ENCODE assay signal across 16 cellular contexts in genomic region chr14:50344831-50345563, GRCh38. TPM values are rescaled to one million over a fixed set of nuclear protein-coding genes. Genes with fewer than 3 reads are reported as not detected.
A peak's percentile ranks its signal among the peaks of the same experiment; 100 is the strongest.
DNase-seq lines count a peak whose midpoint lies in the region; FAIRE-seq and TF ChIP-seq lines count a peak whose summit lies in the region.
"Had no signal": no experiment of that assay in that cellular context is flagged by ENCODE, and none has a peak within 500 bp of the region (broad histone marks: within the 10 kb centered on the region; RNA-seq: fewer than 3 reads in every experiment).

No MANE protein-coding gene starts in this region.

- H3K79me2 ChIP-seq in fibroblast of lung (ENCODE audit: control insufficient read depth, insufficient read depth, low read length), result no peaks in the 10 kb centered on the region

- H3K9me3 ChIP-seq in fibroblast of lung (ENCODE audit: control insufficient read depth, insufficient read depth, low read depth, low read length) (no peaks in the 10 kb centered on the region), BE2C (no peaks in the 10 kb centered on the region)
- H3K9me3 ChIP-seq: heart right ventricle, stomach had no signal

- no peak overlapping the region for H3K9ac ChIP-seq in fibroblast of lung (ENCODE audit: insufficient read depth, low read length)
- H3K9ac ChIP-seq in rectal smooth muscle tissue (ENCODE audit: low read length), result no peak overlapping the region

- TF ChIP-seq CTCF in AG10803 (conservative IDR thresholded peaks at IDR 0.05; ENCODE audit: low read length) (no peak), fibroblast of lung (conservative IDR thresholded peaks at IDR 0.05 in 1 of 2, IDR thresholded peaks at IDR 0.05 in 1 of 2; ENCODE audit: low read depth in 1 of 2, low read length in 2 of 2) (no peak), BE2C (IDR thresholded peaks at IDR 0.05; ENCODE audit: low read depth, low read length) (no peak)

- peak; percentile 73 for DNase-seq in AG10803 (ENCODE audit: low read depth)
- DNase-seq in M059J (ENCODE audit: low read depth), result peak; percentile 63
- DNase-seq in fibroblast of lung (ENCODE audit: low read depth in 2 of 2), result peak in 1 of 2 donors; percentile 42
- no peak for DNase-seq in BE2C
- DNase-seq in H7, result no peak
- DNase-seq in HTR-8/SVneo (ENCODE audit: insufficient read length, low spot score), result no peak
- DNase-seq in cerebellar cortex (ENCODE audit: low spot score), result no peak
- DNase-seq: amygdala, heart right ventricle, Karpas-422, left cardiac atrium, NCI-H510A treated with DMSO at 0.1 percent for 48 hours, stomach had no signal

- no peak overlapping the region for H2AFZ ChIP-seq in fibroblast of lung (ENCODE audit: low read length)

- no peak for FAIRE-seq in HTR-8/SVneo (lab: Jason Lieb, UNC)

- H3K4me3 ChIP-seq in AG10803 (ENCODE audit: low read length), result no peak overlapping the region
- H3K4me3 ChIP-seq in fibroblast of lung (replicated peaks in 1 of 4; ENCODE audit: control extremely low read depth in 1 of 4, insufficient read depth in 1 of 4, low read depth in 3 of 4, low read length in 4 of 4), result no peak overlapping the region
- no peak overlapping the region for H3K4me3 ChIP-seq in rectal smooth muscle tissue (ENCODE audit: low read length)
- no peak overlapping the region for H3K4me3 ChIP-seq in BE2C (ENCODE audit: low read depth, low read length)
- H3K4me3 ChIP-seq in H7 (ENCODE audit: insufficient read depth, low read depth, low read length), result no peak overlapping the region
- H3K4me3 ChIP-seq: heart right ventricle, SK-N-MC, stomach had no signal

- no peaks in the 10 kb centered on the region for H3K36me3 ChIP-seq in fibroblast of lung (ENCODE audit: control insufficient read depth, insufficient read depth, low read length)
- H3K36me3 ChIP-seq in rectal smooth muscle tissue (ENCODE audit: control insufficient read depth, insufficient read depth, low read length), result no peaks in the 10 kb centered on the region
- H3K36me3 ChIP-seq in BE2C, result no peaks in the 10 kb centered on the region
- H3K36me3 ChIP-seq in H7 (replicated peaks; ENCODE audit: control insufficient read depth, insufficient read depth, low read length), result no peaks in the 10 kb centered on the region
- H3K36me3 ChIP-seq: stomach had no signal

- no peaks in the 10 kb centered on the region for H4K20me1 ChIP-seq in fibroblast of lung (ENCODE audit: control insufficient read depth, extremely low read depth, insufficient read depth, low read length)

- peak overlapping the region; percentile 16 for H3K4me2 ChIP-seq in fibroblast of lung (ENCODE audit: extremely low read depth, insufficient read depth, low read length)

- H3K27ac ChIP-seq in fibroblast of lung (ENCODE audit: insufficient read depth, low read length) (no peak overlapping the region), rectal smooth muscle tissue (ENCODE audit: low read depth, low read length) (peak overlapping the region; percentile 70)
- H3K27ac ChIP-seq: epithelial cell of prostate, SK-N-MC had no signal

- H3K27me3 ChIP-seq in fibroblast of lung (ENCODE audit: control insufficient read depth, insufficient read depth, low read length) (no peaks in the 10 kb centered on the region), rectal smooth muscle tissue (ENCODE audit: control insufficient read depth, insufficient read depth, low read length) (no peaks in the 10 kb centered on the region), BE2C (no peaks in the 10 kb centered on the region), H7 (ENCODE audit: control insufficient read depth, insufficient read depth, low read length) (no peaks in the 10 kb centered on the region)
- H3K27me3 ChIP-seq: heart right ventricle, stomach had no signal

- H3K4me1 ChIP-seq in fibroblast of lung (ENCODE audit: control insufficient read depth, extremely low read depth, insufficient read depth, low read length) (peaks cover 22% of the 10 kb centered on the region), rectal smooth muscle tissue (ENCODE audit: control insufficient read depth, insufficient read depth, low read length) (peaks cover 33% of the 10 kb centered on the region), BE2C (no peaks in the 10 kb centered on the region; the same call in 1 of the 2 replicates)

RNA-seq across cellular contexts. Expression of gene DMAC2L, which starts 32.9 kb away (rescaled TPM):
- total RNA-seq in M059J (2014; rRNA removed; shearing (Covaris generic)), result 5.5 and 16.8 TPM in 2 replicates
- 3.1 and 4.8 TPM in 2 replicates for total RNA-seq in fibroblast of lung
- polyA plus RNA-seq in fibroblast of lung, result 12.9 and 17.6 TPM in 2 replicates
- 10.7 and 12.4 TPM in 2 replicates for polyA plus RNA-seq in fibroblast of lung (2012)
- polyA minus RNA-seq in fibroblast of lung (ENCODE audit: low replicate concordance), result 0.48 and 1.3 TPM in 2 replicates
- polyA plus RNA-seq in BE2C (2012; ENCODE audit: insufficient read depth, insufficient read length, low read depth), result 12.4 TPM
- total RNA-seq in H7 (2014; rRNA removed; shearing (Covaris generic)), result 8.0 and 8.2 TPM in 2 replicates

RNA-seq across cellular contexts. Expression of gene L2HGDH, which starts 33.0 kb away (rescaled TPM):
- 4.3 and 9.9 TPM in 2 replicates for total RNA-seq in M059J (2014; rRNA removed; shearing (Covaris generic))
- total RNA-seq in fibroblast of lung, result 3.1 and 3.8 TPM in 2 replicates
- polyA plus RNA-seq in fibroblast of lung, result 3.0 and 3.9 TPM in 2 replicates
- 3.4 and 4.1 TPM in 2 replicates for polyA plus RNA-seq in fibroblast of lung (2012)
- 0.89 and 3.4 TPM in 2 replicates for polyA minus RNA-seq in fibroblast of lung (ENCODE audit: low replicate concordance)
- polyA plus RNA-seq in BE2C (2012; ENCODE audit: insufficient read depth, insufficient read length, low read depth), result 8.9 TPM
- 17.4 and 18.2 TPM in 2 replicates for total RNA-seq in H7 (2014; rRNA removed; shearing (Covaris generic))

RNA-seq across cellular contexts. Expression of gene CDKL1, which starts 51.7 kb away (rescaled TPM):
- total RNA-seq in M059J (2014; rRNA removed; shearing (Covaris generic)), result 1.7 and 3.7 TPM in 2 replicates
- 14.1 and 22.8 TPM in 2 replicates for total RNA-seq in fibroblast of lung
- 7.9 and 18.5 TPM in 2 replicates for polyA plus RNA-seq in fibroblast of lung
- 6.5 and 18.0 TPM in 2 replicates for polyA plus RNA-seq in fibroblast of lung (2012)
- polyA minus RNA-seq in fibroblast of lung (ENCODE audit: low replicate concordance), result 2.3 and 2.6 TPM in 2 replicates
- 3.2 TPM for polyA plus RNA-seq in BE2C (2012; ENCODE audit: insufficient read depth, insufficient read length, low read depth)
- 5.8 and 16.4 TPM in 2 replicates for total RNA-seq in H7 (2014; rRNA removed; shearing (Covaris generic))

Comparison
In these comparisons a context has a peak if more than half of its experiments do, and no peak if none do; other contexts are left out.
1. DNase-seq: peak in AG10803 (single experiment) and M059J (single experiment); none in BE2C (single experiment), H7 (single experiment), HTR-8/SVneo (single experiment) and cerebellar cortex (single experiment).